ENCODE assay signal across 9 cellular contexts in the genomic region with DNA sequence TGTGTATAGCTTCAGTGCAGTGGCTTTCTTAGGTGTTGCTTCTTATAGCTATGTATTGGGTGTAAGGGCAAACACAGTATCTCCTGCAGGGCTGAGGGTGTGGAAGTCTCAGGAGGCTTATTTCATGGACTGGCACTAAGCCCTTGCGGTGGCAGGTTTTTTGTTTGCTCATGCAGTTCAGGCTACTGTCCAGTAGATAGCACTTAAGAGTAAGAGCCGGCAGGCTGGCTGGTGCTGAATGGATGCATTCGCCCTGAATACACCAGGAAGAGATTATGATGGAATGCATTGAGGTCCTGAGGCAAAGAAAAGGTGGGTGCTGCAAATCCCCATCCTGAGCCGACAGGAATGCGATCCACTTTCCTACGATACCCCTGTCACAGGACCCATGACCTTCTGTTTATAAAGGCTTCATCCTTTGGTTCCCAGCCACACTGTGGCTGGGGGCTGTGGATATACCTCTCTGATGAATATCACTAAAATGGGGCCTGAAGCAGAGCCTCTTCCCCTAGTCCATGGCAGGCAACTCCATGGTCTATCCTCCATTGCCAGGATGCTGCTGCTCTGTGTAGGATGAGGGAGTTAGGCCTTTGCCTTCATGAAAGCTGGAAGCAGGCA. TPM values are rescaled to one million over a fixed set of nuclear protein-coding genes. Genes with fewer than 3 reads are reported as not detected.
DNase-seq lines count a peak whose midpoint lies in the region; ATAC-seq and TF ChIP-seq lines count a peak whose summit lies in the region.
"Had no signal": no experiment of that assay in that cellular context is flagged by ENCODE, and none has a peak within 500 bp of the region (broad histone marks: within the 10 kb centered on the region; RNA-seq: fewer than 3 reads in every experiment).

No MANE protein-coding gene starts in this region.

- no peak overlapping the region for H3K4me3 Mint-ChIP-seq in activated T-cell treated with anti-CD3 and anti-CD28 coated beads, Interleukin-2, amount 50 U/mL, for 72 hours
- H3K4me3 Mint-ChIP-seq: stimulated activated naive CD8-positive, alpha-beta T cell treated with anti-CD3 and anti-CD28 coated beads, Interleukin-15, Interleukin-2, amounts not matched to agents 100 ng/mL and 50 ng/mL, for 24 hours had no signal

- no peaks in the 10 kb centered on the region for H3K4me1 Mint-ChIP-seq in activated T-cell treated with anti-CD3 and anti-CD28 coated beads, Interleukin-2, amount 50 U/mL, for 72 hours (ENCODE audit: low read depth)

- no peak overlapping the region for H3K4me3 ChIP-seq in suprapubic skin

- H3K36me3 Mint-ChIP-seq in activated T-cell treated with anti-CD3 and anti-CD28 coated beads, Interleukin-2, amount 50 U/mL, for 72 hours (ENCODE audit: insufficient read depth in 2 of 2): peaks cover 2 to 6% of the 10 kb centered on the region in 2 donors

- peaks cover 37% of the 10 kb centered on the region for H3K27me3 Mint-ChIP-seq in activated T-cell treated with anti-CD3 and anti-CD28 coated beads, Interleukin-2, amount 50 U/mL, for 72 hours (ENCODE audit: low read depth)

- peak in 1 of 2 donors; percentile 25 for TF ChIP-seq CTCF in suprapubic skin (IDR thresholded peaks at IDR 0.05)

- ATAC-seq in activated T-cell treated with anti-CD3 and anti-CD28 coated beads, Interleukin-2, amount 50 U/mL, for 72 hours (replicated peaks in 1 of 2): no peak
- no peak for ATAC-seq in HG03565 (IDR thresholded peaks at IDR 0.05; ENCODE audit: unreplicated experiment)
- no peak for ATAC-seq in HG03378 (IDR thresholded peaks at IDR 0.05; ENCODE audit: unreplicated experiment)

- H3K27ac Mint-ChIP-seq in activated T-cell treated with anti-CD3 and anti-CD28 coated beads, Interleukin-2, amount 50 U/mL, for 72 hours: no peak overlapping the region
- H3K27ac Mint-ChIP-seq: stimulated activated naive CD8-positive, alpha-beta T cell treated with anti-CD3 and anti-CD28 coated beads, Interleukin-15, Interleukin-2, amounts not matched to agents 100 ng/mL and 50 ng/mL, for 24 hours had no signal

- DNase-seq in AG20443 (ENCODE audit: low spot score) (peak; percentile 83), HK-2 (ENCODE audit: unreplicated experiment) (peak; percentile 52), SIG-M5 (lab: John Stamatoyannopoulos, UW) (peak; percentile 9), glomerular visceral epithelial cell (ENCODE audit: extremely low spot score) (peak; percentile 62), suprapubic skin (ENCODE audit: low spot score in 2 of 2) (peak; percentile 46 to 67)
- no peak for DNase-seq in activated T-cell treated with anti-CD3 and anti-CD28 coated beads, Interleukin-2, amount 50 U/mL, for 72 hours

- peaks cover 9% of the 10 kb centered on the region for H3K27me3 ChIP-seq in suprapubic skin

- TF ChIP-seq EP300 in suprapubic skin (IDR thresholded peaks at IDR 0.05): no peak

- no peaks in the 10 kb centered on the region for H3K36me3 ChIP-seq in suprapubic skin

- H3K4me1 ChIP-seq in suprapubic skin: no peaks in the 10 kb centered on the region

- no peaks in the 10 kb centered on the region for H3K9me3 ChIP-seq in suprapubic skin

- 52% methylated on average over 5 of the region's 6 CpGs for WGBS in suprapubic skin

- no peak overlapping the region for H3K27ac ChIP-seq in suprapubic skin

- no peak for TF ChIP-seq POLR2A in suprapubic skin (IDR thresholded peaks at IDR 0.05)

- peaks cover 4 to 9% of the 10 kb centered on the region in 2 donors for H3K9me3 Mint-ChIP-seq in activated T-cell treated with anti-CD3 and anti-CD28 coated beads, Interleukin-2, amount 50 U/mL, for 72 hours

RNA-seq across cellular contexts. Expression of a gene that starts 44.9 kb away (rescaled TPM):
- total RNA-seq in suprapubic skin: 100 to 1,000 TPM in 3 of 4 donors, 10 to 100 TPM in 1; 98.0 to 254 (median 169) TPM
- total RNA-seq in activated T-cell treated with anti-CD3 and anti-CD28 coated beads, Interleukin-2, amount 50 U/mL, for 72 hours: not detected

RNA-seq across cellular contexts. Expression of a gene that starts 52.5 kb away (rescaled TPM):
- total RNA-seq in suprapubic skin: 10 to 100 TPM; 26.2 to 41.8 (median 35.9) TPM
- total RNA-seq in activated T-cell treated with anti-CD3 and anti-CD28 coated beads, Interleukin-2, amount 50 U/mL, for 72 hours: not detected

RNA-seq across cellular contexts. Expression of a gene that starts 54.9 kb away (rescaled TPM):
- 1 to 10 TPM; 1.0 to 3.9 (median 2.3) TPM for total RNA-seq in suprapubic skin
- total RNA-seq in activated T-cell treated with anti-CD3 and anti-CD28 coated beads, Interleukin-2, amount 50 U/mL, for 72 hours: under 1 TPM; 0.36 to 0.46 TPM

Comparison
In these comparisons a context has a peak if more than half of its experiments do, and no peak if none do; other contexts are left out.
1. DNase-seq: peak in AG20443 (single experiment), HK-2 (single experiment), SIG-M5 (single experiment), glomerular visceral epithelial cell (single experiment) and suprapubic skin (2 of 2); none in activated T-cell treated with anti-CD3 and anti-CD28 coated beads, Interleukin-2, amount 50 U/mL, for 72 hours (0 of 2).
2. RNA of a gene that starts 44.9 kb away (total RNA-seq): 98.0 to 254 TPM in suprapubic skin; not detected in activated T-cell treated with anti-CD3 and anti-CD28 coated beads, Interleukin-2, amount 50 U/mL, for 72 hours; every median in the first group is over 10 times any median in the second.
3. RNA of a gene that starts 52.5 kb away (total RNA-seq): 26.2 to 41.8 TPM in suprapubic skin; not detected in activated T-cell treated with anti-CD3 and anti-CD28 coated beads, Interleukin-2, amount 50 U/mL, for 72 hours; every median in the first group is over 10 times any median in the second.